ENCODE assay signal across 14 cellular contexts in the genomic region with DNA sequence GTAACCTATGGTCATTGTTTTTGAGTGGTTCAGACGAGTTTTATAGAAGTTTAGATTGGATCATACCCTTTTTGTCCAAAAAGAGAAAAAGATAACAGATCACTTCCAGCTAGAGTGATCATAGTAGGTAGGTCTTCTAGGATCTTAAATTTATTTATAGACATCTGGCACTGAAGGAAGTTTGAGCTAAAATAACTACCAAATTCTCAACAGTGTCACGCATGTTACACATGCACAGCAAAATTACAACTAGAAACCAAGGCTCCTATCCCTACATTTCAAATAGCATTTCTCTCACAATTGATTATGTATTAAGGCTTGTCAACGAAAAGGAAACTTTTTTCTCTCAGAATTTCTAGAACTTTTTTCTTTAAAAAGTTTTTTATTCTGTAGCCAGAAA. TPM values are rescaled to one million over a fixed set of nuclear protein-coding genes. Genes with fewer than 3 reads are reported as not detected.
DNase-seq lines count a peak whose midpoint lies in the region; ATAC-seq and TF ChIP-seq lines count a peak whose summit lies in the region.
"Had no signal": no experiment of that assay in that cellular context is flagged by ENCODE, and none has a peak within 500 bp of the region (broad histone marks: within the 10 kb centered on the region; RNA-seq: fewer than 3 reads in every experiment).

No MANE protein-coding gene starts in this region.

- no peak for ATAC-seq in activated CD8-positive, alpha-beta memory T cell treated with anti-CD3 and anti-CD28 coated beads, Interleukin-2, amount 10 ng/mL, durations not matched to agents 7 days and 5 days
- ATAC-seq: activated T-cell treated with anti-CD3 and anti-CD28 coated beads, Interleukin-2, amount 50 U/mL, for 4 hours; Panc1 had no signal

- TF ChIP-seq CTCF in AG10803 (conservative IDR thresholded peaks at IDR 0.05; ENCODE audit: low read length) = no peak
- TF ChIP-seq CTCF in endodermal cell (conservative IDR thresholded peaks at IDR 0.05) = no peak
- TF ChIP-seq CTCF in neural crest cell (conservative IDR thresholded peaks at IDR 0.05) = no peak

- 82 to 86% methylated on average over 2 to 3 of the region's 3 CpGs for WGBS in endodermal cell (ENCODE audit: insufficient coverage in 1 of 2, insufficient read length in 1 of 2), 2 experiments

- H3K4me2 ChIP-seq in Karpas-422 (ENCODE audit: low read depth, low read length, poor library complexity, severe bottlenecking) = peak overlapping the region; percentile 100

- peaks cover 31% of the 10 kb centered on the region for H4K20me1 ChIP-seq in Karpas-422 (ENCODE audit: insufficient read depth, low read depth, low read length)

- H3K4me1 Mint-ChIP-seq in endodermal cell (peaks cover 19% of the 10 kb centered on the region), neural crest cell (peaks cover 49% of the 10 kb centered on the region)
- H3K4me1 Mint-ChIP-seq in activated CD8-positive, alpha-beta memory T cell treated with anti-CD3 and anti-CD28 coated beads, Interleukin-2, amount 10 ng/mL, durations not matched to agents 7 days and 5 days = peaks cover 46% of the 10 kb centered on the region

- H2AFZ ChIP-seq in Karpas-422 (ENCODE audit: low read length) = no peak overlapping the region

- H3K27ac ChIP-seq in Karpas-422 (ENCODE audit: low read length) = no peak overlapping the region
- no peak overlapping the region for H3K27ac ChIP-seq in endodermal cell (ENCODE audit: low read depth, low read length)

- CTCF ChIA-PET in activated CD8-positive, alpha-beta memory T cell treated with anti-CD3 and anti-CD28 coated beads, Interleukin-2, amount 10 ng/mL, durations not matched to agents 7 days and 5 days (lab: Charles Lee) = interaction anchor here (1.0 to 3.5 kb wide), 5 partner anchors 8 to 350 kb away, joined by 3 to 13 read pairs (median 3); no protein-coding TSS in a partner anchor

- H3K4me3 ChIP-seq in AG10803 (ENCODE audit: low read length) (peak overlapping the region; percentile 98), Karpas-422 (ENCODE audit: low read length) (peak overlapping the region; percentile 97; the same call in 1 of the 2 replicates), endodermal cell (ENCODE audit: low read length) (peak overlapping the region; percentile 98)

- H3K27ac Mint-ChIP-seq in endodermal cell (no peak overlapping the region), neural crest cell (ENCODE audit: unreplicated experiment) (no peak overlapping the region)
- H3K27ac Mint-ChIP-seq in activated CD8-positive, alpha-beta memory T cell treated with anti-CD3 and anti-CD28 coated beads, Interleukin-2, amount 10 ng/mL, durations not matched to agents 7 days and 5 days = no peak overlapping the region

- peaks cover 28% of the 10 kb centered on the region for H3K4me1 ChIP-seq in Karpas-422 (ENCODE audit: low read length)
- H3K4me1 ChIP-seq in endodermal cell (ENCODE audit: control insufficient read depth, insufficient read depth, low read length) = peaks cover 4% of the 10 kb centered on the region

- peaks cover 74% of the 10 kb centered on the region for H3K79me2 ChIP-seq in Karpas-422 (ENCODE audit: low read length)

- H3K9ac ChIP-seq in Karpas-422 (ENCODE audit: low read length) = 0 out of 2 replicates have a peak overlapping the region, but pooled peaks have one; percentile 10
- peak overlapping the region; percentile 97 for H3K9ac ChIP-seq in endodermal cell (ENCODE audit: extremely low read depth, low read length, poor library complexity, severe bottlenecking)

- H3K27me3 Mint-ChIP-seq in endodermal cell (ENCODE audit: insufficient read depth) (peaks cover 4% of the 10 kb centered on the region), neural crest cell (ENCODE audit: low read depth) (no peaks in the 10 kb centered on the region)
- no peaks in the 10 kb centered on the region for H3K27me3 Mint-ChIP-seq in activated CD8-positive, alpha-beta memory T cell treated with anti-CD3 and anti-CD28 coated beads, Interleukin-2, amount 10 ng/mL, durations not matched to agents 7 days and 5 days
- H3K27me3 Mint-ChIP-seq: central memory CD8-positive, alpha-beta T cell had no signal

- H3K36me3 Mint-ChIP-seq in endodermal cell (ENCODE audit: low read depth) = peaks cover 11% of the 10 kb centered on the region
- no peaks in the 10 kb centered on the region for H3K36me3 Mint-ChIP-seq in neural crest cell (ENCODE audit: low read depth)
- peaks cover 13% of the 10 kb centered on the region for H3K36me3 Mint-ChIP-seq in activated CD8-positive, alpha-beta memory T cell treated with anti-CD3 and anti-CD28 coated beads, Interleukin-2, amount 10 ng/mL, durations not matched to agents 7 days and 5 days

- DNase-seq in AG10803 (ENCODE audit: low read depth) = peak; percentile 22
- DNase-seq in Karpas-422 = no peak
- no peak for DNase-seq in endodermal cell
- DNase-seq in neural crest cell (ENCODE audit: low read depth, low spot score) = no peak
- no peak for DNase-seq in activated CD8-positive, alpha-beta memory T cell treated with anti-CD3 and anti-CD28 coated beads, Interleukin-2, amount 10 ng/mL, durations not matched to agents 7 days and 5 days
- no peak for DNase-seq in NCI-H82 (lab: John Stamatoyannopoulos, UW)
- DNase-seq in NCI-H2029 treated with DMSO at 0.1 percent for 48 hours (lab: John Stamatoyannopoulos, UW) = no peak
- DNase-seq in COR-L47 (lab: John Stamatoyannopoulos, UW) = no peak
- DNase-seq: activated T-cell treated with anti-CD3 and anti-CD28 coated beads, Interleukin-2, amount 50 U/mL, for 4 hours; NCI-H146 had no signal

- H3K9me2 ChIP-seq in Karpas-422 (replicated peaks; ENCODE audit: insufficient read depth, low read length) = no peaks in the 10 kb centered on the region

- H3K27me3 ChIP-seq in Karpas-422 (ENCODE audit: low read length) (no peaks in the 10 kb centered on the region), endodermal cell (ENCODE audit: control insufficient read depth, insufficient read depth, low read length, poor library complexity, severe bottlenecking) (no peaks in the 10 kb centered on the region)

- H3K9me3 Mint-ChIP-seq in endodermal cell (no peaks in the 10 kb centered on the region), neural crest cell (no peaks in the 10 kb centered on the region)
- no peaks in the 10 kb centered on the region for H3K9me3 Mint-ChIP-seq in activated CD8-positive, alpha-beta memory T cell treated with anti-CD3 and anti-CD28 coated beads, Interleukin-2, amount 10 ng/mL, durations not matched to agents 7 days and 5 days (ENCODE audit: low read depth)
- H3K9me3 Mint-ChIP-seq: activated T-cell treated with anti-CD3 and anti-CD28 coated beads, Interleukin-2, amount 50 U/mL, for 4 hours; central memory CD8-positive, alpha-beta T cell had no signal

- H3K4me3 Mint-ChIP-seq in endodermal cell (no peak overlapping the region), neural crest cell (peak overlapping the region; percentile 62)
- no peak overlapping the region for H3K4me3 Mint-ChIP-seq in activated CD8-positive, alpha-beta memory T cell treated with anti-CD3 and anti-CD28 coated beads, Interleukin-2, amount 10 ng/mL, durations not matched to agents 7 days and 5 days
- H3K4me3 Mint-ChIP-seq: activated T-cell treated with anti-CD3 and anti-CD28 coated beads, Interleukin-2, amount 50 U/mL, for 4 hours; central memory CD8-positive, alpha-beta T cell had no signal

- H3K9me3 ChIP-seq in Karpas-422 (ENCODE audit: low read length) (no peaks in the 10 kb centered on the region), endodermal cell (ENCODE audit: control insufficient read depth, low read length) (no peaks in the 10 kb centered on the region)

- H3K36me3 ChIP-seq in Karpas-422 (ENCODE audit: insufficient read depth, low read length) (peaks cover 12% of the 10 kb centered on the region; the same call in 1 of the 2 replicates), endodermal cell (ENCODE audit: control insufficient read depth, insufficient read depth, low read length) (peaks cover 12% of the 10 kb centered on the region)

RNA-seq across cellular contexts. Expression of gene CALU, which starts 2.3 kb away (rescaled TPM):
- total RNA-seq in Karpas-422 (2014; rRNA removed; shearing (Covaris generic); ENCODE audit: low replicate concordance) = 33.3 and 42.1 TPM in 2 replicates
- total RNA-seq in endodermal cell (100 to 1,000 TPM; 160 to 186 TPM), neural crest cell (139 and 145 TPM in 2 replicates)
- 189 TPM for polyA plus RNA-seq in endodermal cell (2013, experiment 1 of 2)
- polyA plus RNA-seq in endodermal cell (2013, experiment 2 of 2) = 189 TPM
- total RNA-seq in activated CD8-positive, alpha-beta memory T cell treated with anti-CD3 and anti-CD28 coated beads, Interleukin-2, amount 10 ng/mL, durations not matched to agents 7 days and 5 days = 10 to 100 TPM; 28.2 to 39.0 TPM

RNA-seq across cellular contexts. Expression of gene OPN1SW, which starts 34.1 kb away (rescaled TPM):
- not detected in 2 replicates for total RNA-seq in Karpas-422 (2014; rRNA removed; shearing (Covaris generic); ENCODE audit: low replicate concordance)
- total RNA-seq in endodermal cell = not detected
- polyA plus RNA-seq in endodermal cell (2013, experiment 1 of 2) = not detected
- polyA plus RNA-seq in endodermal cell (2013, experiment 2 of 2) = 0.25 TPM
- total RNA-seq in neural crest cell = not detected in 2 replicates
- not detected for total RNA-seq in activated CD8-positive, alpha-beta memory T cell treated with anti-CD3 and anti-CD28 coated beads, Interleukin-2, amount 10 ng/mL, durations not matched to agents 7 days and 5 days
- total RNA-seq: activated T-cell treated with anti-CD3 and anti-CD28 coated beads, Interleukin-2, amount 50 U/mL, for 4 hours; glomerular endothelial cell; lung microvascular endothelial cell had no signal

RNA-seq across cellular contexts. Expression of gene CCDC136, which starts 50.3 kb away (rescaled TPM):
- 25.9 and 32.5 TPM in 2 replicates for total RNA-seq in Karpas-422 (2014; rRNA removed; shearing (Covaris generic); ENCODE audit: low replicate concordance)
- total RNA-seq in endodermal cell (10 to 100 TPM; 46.0 to 51.2 TPM), neural crest cell (70.6 and 72.2 TPM in 2 replicates)
- polyA plus RNA-seq in endodermal cell (2013, experiment 1 of 2) = 53.3 TPM
- 41.1 TPM for polyA plus RNA-seq in endodermal cell (2013, experiment 2 of 2)
- 1 to 10 TPM; 4.4 to 5.8 TPM for total RNA-seq in activated CD8-positive, alpha-beta memory T cell treated with anti-CD3 and anti-CD28 coated beads, Interleukin-2, amount 10 ng/mL, durations not matched to agents 7 days and 5 days
